ENCODE assay signal across 12 cellular contexts in the genomic region with DNA sequence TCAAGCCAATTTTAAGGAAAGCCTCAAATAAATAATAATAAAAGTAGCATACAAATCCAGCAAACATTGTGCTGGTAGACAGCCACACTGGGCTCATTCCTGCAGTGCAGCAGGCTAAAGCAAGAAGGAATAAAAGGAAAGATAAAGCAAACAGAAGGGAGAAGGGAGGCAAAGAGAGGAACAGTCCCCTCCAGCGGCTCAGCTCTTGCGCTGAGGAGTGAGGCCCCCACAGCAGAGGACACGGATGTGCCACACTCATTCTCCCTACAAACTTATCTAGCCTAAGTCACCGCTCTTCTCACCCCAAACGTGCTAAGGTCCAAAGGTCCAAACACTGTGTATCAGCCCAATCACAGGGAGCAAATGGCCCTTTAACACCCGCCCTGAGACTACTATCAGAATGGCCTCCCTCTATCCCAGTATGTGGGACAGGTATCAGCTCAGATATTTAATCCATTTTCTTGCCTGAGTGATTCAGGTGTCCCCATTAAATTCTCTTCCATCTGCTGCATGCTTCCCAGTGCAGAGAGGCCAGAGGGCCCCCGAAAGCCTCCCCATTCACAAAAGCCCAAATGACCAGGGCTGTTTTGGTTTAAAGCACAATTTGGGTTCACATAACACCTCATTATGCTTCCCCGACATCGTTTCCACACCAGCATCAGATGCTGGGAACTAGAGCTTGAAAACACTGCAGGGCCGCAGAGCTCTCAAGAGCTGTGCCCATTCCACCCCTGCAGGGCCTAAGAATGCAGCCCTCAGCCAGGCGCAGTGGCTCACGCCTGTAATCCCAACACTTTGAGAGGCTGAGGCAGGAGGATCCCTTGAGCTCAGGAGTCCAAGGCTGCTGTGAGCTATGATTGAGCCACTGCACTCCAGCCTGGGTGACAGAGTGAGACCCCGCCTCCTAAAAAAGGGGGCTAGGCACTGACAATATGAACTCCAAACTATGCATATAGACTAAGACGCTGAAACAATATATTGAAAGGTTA. TPM values are rescaled to one million over a fixed set of nuclear protein-coding genes. Genes with fewer than 3 reads are reported as not detected.
DNase-seq lines count a peak whose midpoint lies in the region; ATAC-seq and TF ChIP-seq lines count a peak whose summit lies in the region.
"Had no signal": no experiment of that assay in that cellular context is flagged by ENCODE, and none has a peak within 500 bp of the region (broad histone marks: within the 10 kb centered on the region; RNA-seq: fewer than 3 reads in every experiment).

No MANE protein-coding gene starts in this region.

- no peaks in the 10 kb centered on the region for H3K27me3 ChIP-seq in CD4-positive, CD25-positive, alpha-beta regulatory T cell (ENCODE audit: control insufficient read depth, insufficient read depth, low read length)
- H3K27me3 ChIP-seq in neutrophil, result no peaks in the 10 kb centered on the region

- H3K36me3 Mint-ChIP-seq in CD4-positive, CD25-positive, alpha-beta regulatory T cell, result peaks cover 29% of the 10 kb centered on the region
- H3K36me3 Mint-ChIP-seq in T-helper 17 cell (ENCODE audit: low read depth), result peaks cover 3% of the 10 kb centered on the region

- H3K27ac ChIP-seq in CD4-positive, CD25-positive, alpha-beta regulatory T cell (ENCODE audit: insufficient read depth, low read length, poor library complexity, severe bottlenecking), result peak overlapping the region; percentile 70
- peak overlapping the region; percentile 85 for H3K27ac ChIP-seq in epithelial cell of prostate
- peak overlapping the region; percentile 95 for H3K27ac ChIP-seq in neutrophil

- H3K4me1 Mint-ChIP-seq in CD4-positive, CD25-positive, alpha-beta regulatory T cell, result peaks cover 33 to 97% (median 78%) of the 10 kb centered on the region in 4 donors
- peaks cover 77% of the 10 kb centered on the region for H3K4me1 Mint-ChIP-seq in T-helper 17 cell

- no peak for TF ChIP-seq CTCF in neutrophil (IDR thresholded peaks at IDR 0.05)

- H3K27me3 Mint-ChIP-seq in CD4-positive, CD25-positive, alpha-beta regulatory T cell, result no peaks in the 10 kb centered on the region
- no peaks in the 10 kb centered on the region for H3K27me3 Mint-ChIP-seq in T-helper 17 cell

- DNase-seq in CD4-positive, CD25-positive, alpha-beta regulatory T cell, result no peak
- DNase-seq in T-helper 17 cell (no peak), epithelial cell of prostate (ENCODE audit: low read depth, low spot score) (no peak), NCI-H128 (lab: John Stamatoyannopoulos, UW; ENCODE audit: unreplicated experiment) (no peak)
- DNase-seq: amniotic stem cell, NCI-H2029 treated with DMSO at 0.1 percent for 48 hours, PC-3 had no signal

- H3K9me3 ChIP-seq in CD4-positive, CD25-positive, alpha-beta regulatory T cell (ENCODE audit: control insufficient read depth in 2 of 2, low read length in 2 of 2), result no peaks in the 10 kb centered on the region
- no peaks in the 10 kb centered on the region for H3K9me3 ChIP-seq in T-helper 17 cell (ENCODE audit: control insufficient read depth, low read length, poor library complexity, severe bottlenecking)
- no peaks in the 10 kb centered on the region for H3K9me3 ChIP-seq in neutrophil

- H3K4me3 ChIP-seq in CD4-positive, CD25-positive, alpha-beta regulatory T cell (ENCODE audit: low read depth, low read length), result peak overlapping the region; percentile 47
- no peak overlapping the region for H3K4me3 ChIP-seq in neutrophil (ENCODE audit: low read depth in 1 of 2, low read length in 1 of 2)
- H3K4me3 ChIP-seq: GM12878 had no signal

- peaks cover 26% of the 10 kb centered on the region for H3K36me3 ChIP-seq in CD4-positive, CD25-positive, alpha-beta regulatory T cell (ENCODE audit: control insufficient read depth, insufficient read depth, low read length)
- peaks cover 17% of the 10 kb centered on the region for H3K36me3 ChIP-seq in neutrophil

- H3K4me3 Mint-ChIP-seq in CD4-positive, CD25-positive, alpha-beta regulatory T cell, result peak overlapping the region; percentile 78 to 87 (median 80)
- peak overlapping the region; percentile 72 for H3K4me3 Mint-ChIP-seq in T-helper 17 cell

- no peak for ATAC-seq in CD4-positive, CD25-positive, alpha-beta regulatory T cell (ENCODE audit: low read depth in 2 of 2)
- no peak for ATAC-seq in T-helper 17 cell
- ATAC-seq in GM19035 (IDR thresholded peaks at IDR 0.05; ENCODE audit: unreplicated experiment), result no peak
- no peak for ATAC-seq in GM21825 (IDR thresholded peaks at IDR 0.05; ENCODE audit: unreplicated experiment)
- ATAC-seq in HG03139 (IDR thresholded peaks at IDR 0.05; ENCODE audit: unreplicated experiment), result no peak

- peak overlapping the region; percentile 87 to 97 (median 93) for H3K27ac Mint-ChIP-seq in CD4-positive, CD25-positive, alpha-beta regulatory T cell
- H3K27ac Mint-ChIP-seq in T-helper 17 cell, result peak overlapping the region; percentile 98

- H3K4me1 ChIP-seq in CD4-positive, CD25-positive, alpha-beta regulatory T cell (ENCODE audit: control insufficient read depth, insufficient read depth, low read length, poor library complexity, severe bottlenecking), result peaks cover 92% of the 10 kb centered on the region
- H3K4me1 ChIP-seq in neutrophil (ENCODE audit: control insufficient read depth in 1 of 2, insufficient read depth in 1 of 2, low read depth in 1 of 2, low read length in 1 of 2), result peaks cover 75 to 81% of the 10 kb centered on the region in 2 experiments

- H3K9me3 Mint-ChIP-seq in CD4-positive, CD25-positive, alpha-beta regulatory T cell, result no peaks in the 10 kb centered on the region

RNA-seq across cellular contexts. Expression of gene CAPZB, which starts 17.8 kb away (rescaled TPM):
- total RNA-seq in CD4-positive, CD25-positive, alpha-beta regulatory T cell, result 372 TPM
- 100 to 1,000 TPM; 384 to 588 (median 518) TPM for polyA plus RNA-seq in CD4-positive, CD25-positive, alpha-beta regulatory T cell
- total RNA-seq in T-helper 17 cell, result 100 to 1,000 TPM; 320 to 330 TPM
